Comparison of ENCODE assay signal across 19 cellular contexts in genomic region chr2:141455211-141455826, GRCh38.
DNase-seq lines count a peak whose midpoint lies in the region; ATAC-seq and TF ChIP-seq lines count a peak whose summit lies in the region.
"Had no signal": no experiment of that assay in that cellular context is flagged by ENCODE, and none has a peak within 500 bp of the region (broad histone marks: within the 10 kb centered on the region; RNA-seq: fewer than 3 reads in every experiment).

No MANE protein-coding gene starts in this region.

- no peak overlapping the region for H3K9ac ChIP-seq in mesendoderm (ENCODE audit: low read length)

- ATAC-seq in SK-N-SH treated with all-trans-retinoic acid at 6 μM for 48 hours (peak; percentile 95), GM19395 (IDR thresholded peaks at IDR 0.05; ENCODE audit: unreplicated experiment) (no peak), HG03139 (IDR thresholded peaks at IDR 0.05; ENCODE audit: unreplicated experiment) (no peak)

- H3K27me3 ChIP-seq in mesendoderm (ENCODE audit: insufficient read depth, low read length, poor library complexity), result no peaks in the 10 kb centered on the region

- no CpG with 5 or more reads among the region's 7 CpGs for WGBS in mesendoderm (ENCODE audit: extremely low coverage, insufficient coverage, low lambda C conversion rate)

- H3K27ac ChIP-seq in mesendoderm (ENCODE audit: low read depth, low read length), result no peak overlapping the region
- H3K27ac ChIP-seq: C4-2B had no signal

- no peaks in the 10 kb centered on the region for H3K4me1 ChIP-seq in mesendoderm (ENCODE audit: control insufficient read depth, low read depth, low read length)

- no peak overlapping the region for H2BK120ac ChIP-seq in mesendoderm (ENCODE audit: low read depth, low read length)

- no peak overlapping the region for H2AK5ac ChIP-seq in mesendoderm (ENCODE audit: low read length)

- no peak overlapping the region for H3K4me2 ChIP-seq in mesendoderm (ENCODE audit: low read length)

- DNase-seq in NCI-H526 (lab: John Stamatoyannopoulos, UW) (peak; percentile 4 to 70), mesendoderm (peak; percentile 21), activated gamma-delta T cell treated with Interleukin-2 at 50 U/mL for 16 hours (no peak), G401 (ENCODE audit: low spot score) (no peak)
- DNase-seq: ACHN, DMS79 treated with DMSO at 0.1 percent for 48 hours, Karpas-422, MM.1S, NCI-H1092, NCI-H2081 treated with DMSO at 0.1 percent for 48 hours, NCI-H510A, NCI-H82, OCI-M1, SHP77 had no signal

- H3K79me1 ChIP-seq in mesendoderm (ENCODE audit: low read length), result no peaks in the 10 kb centered on the region

- no peak overlapping the region for H3K4ac ChIP-seq in mesendoderm (ENCODE audit: low read depth, low read length)

- no peak overlapping the region for H4K8ac ChIP-seq in mesendoderm (ENCODE audit: low read depth, low read length)

- no peak overlapping the region for H4K5ac ChIP-seq in mesendoderm (ENCODE audit: low read length)

- H3K23ac ChIP-seq in mesendoderm (ENCODE audit: low read length), result no peak overlapping the region

- no peak overlapping the region for H3K18ac ChIP-seq in mesendoderm (ENCODE audit: low read length)

- H3K4me3 ChIP-seq in mesendoderm (ENCODE audit: low read length), result no peak overlapping the region
- H3K4me3 ChIP-seq: HAP-1 had no signal

- in situ Hi-C loops in G401 (cut with HindIII; ENCODE audit: low sequenced_read_pairs), result no loop called here

- H3K36me3 ChIP-seq in mesendoderm (ENCODE audit: control insufficient read depth, insufficient read depth, low read length), result no peaks in the 10 kb centered on the region
- H3K36me3 ChIP-seq: HAP-1 had no signal

- H2BK5ac ChIP-seq in mesendoderm (ENCODE audit: low read length), result no peak overlapping the region

- H2BK15ac ChIP-seq in mesendoderm (replicated peaks; ENCODE audit: low read depth), result no peak overlapping the region

- H3K79me2 ChIP-seq in mesendoderm (ENCODE audit: control insufficient read depth, insufficient read depth, low read length), result no peaks in the 10 kb centered on the region

- H3K56ac ChIP-seq in mesendoderm (ENCODE audit: low read length), result no peak overlapping the region

TF ChIP-seq in SK-N-SH treated with all-trans-retinoic acid at 6 μM for 48 hours, 23 proteins besides CTCF, POLR2A, EP300 and RAD21 (continues in another document):
- TF ChIP-seq TSHZ2 (CRISPR knock-in tag; IDR thresholded peaks at IDR 0.05) (0 out of 2 replicates have a peak, but pooled peaks have one; percentile 24), TOX (CRISPR knock-in tag; IDR thresholded peaks at IDR 0.05; ENCODE audit: borderline replicate concordance) (peak; percentile 62; the same call in 1 of the 2 replicates), TCF4 (CRISPR knock-in tag; IDR thresholded peaks at IDR 0.05; ENCODE audit: borderline replicate concordance) (no peak; the same call in 1 of the 2 replicates), ZC3H10 (CRISPR knock-in tag; IDR thresholded peaks at IDR 0.05) (no peak), ZFP3 (CRISPR knock-in tag; IDR thresholded peaks at IDR 0.05) (no peak), SNAI2 (CRISPR knock-in tag; IDR thresholded peaks at IDR 0.05) (peak; percentile 51; the same call in 1 of the 2 replicates), ESRRG (CRISPR knock-in tag; IDR thresholded peaks at IDR 0.05) (no peak), PATZ1 (CRISPR knock-in tag; IDR thresholded peaks at IDR 0.05; ENCODE audit: borderline replicate concordance) (no peak), POU6F1 (CRISPR knock-in tag; IDR thresholded peaks at IDR 0.05; ENCODE audit: borderline replicate concordance, low read depth) (no peak), ZNF8 (CRISPR knock-in tag; IDR thresholded peaks at IDR 0.05) (no peak), GLIS3 (CRISPR knock-in tag; IDR thresholded peaks at IDR 0.05) (no peak), ZNF70 (CRISPR knock-in tag; IDR thresholded peaks at IDR 0.05) (no peak), PPARA (CRISPR knock-in tag; IDR thresholded peaks at IDR 0.05; ENCODE audit: borderline replicate concordance) (no peak), BACH2 (CRISPR knock-in tag; IDR thresholded peaks at IDR 0.05; ENCODE audit: borderline replicate concordance) (no peak), RARB (CRISPR knock-in tag; IDR thresholded peaks at IDR 0.05) (no peak), ZFP30 (CRISPR knock-in tag; IDR thresholded peaks at IDR 0.05) (no peak), ZNF565 (CRISPR knock-in tag; conservative IDR thresholded peaks at IDR 0.05; ENCODE audit: low read depth) (no peak), ARNTL (CRISPR knock-in tag; IDR thresholded peaks at IDR 0.05; ENCODE audit: borderline replicate concordance, low read depth) (no peak)
- TF ChIP-seq, protein P1, sequence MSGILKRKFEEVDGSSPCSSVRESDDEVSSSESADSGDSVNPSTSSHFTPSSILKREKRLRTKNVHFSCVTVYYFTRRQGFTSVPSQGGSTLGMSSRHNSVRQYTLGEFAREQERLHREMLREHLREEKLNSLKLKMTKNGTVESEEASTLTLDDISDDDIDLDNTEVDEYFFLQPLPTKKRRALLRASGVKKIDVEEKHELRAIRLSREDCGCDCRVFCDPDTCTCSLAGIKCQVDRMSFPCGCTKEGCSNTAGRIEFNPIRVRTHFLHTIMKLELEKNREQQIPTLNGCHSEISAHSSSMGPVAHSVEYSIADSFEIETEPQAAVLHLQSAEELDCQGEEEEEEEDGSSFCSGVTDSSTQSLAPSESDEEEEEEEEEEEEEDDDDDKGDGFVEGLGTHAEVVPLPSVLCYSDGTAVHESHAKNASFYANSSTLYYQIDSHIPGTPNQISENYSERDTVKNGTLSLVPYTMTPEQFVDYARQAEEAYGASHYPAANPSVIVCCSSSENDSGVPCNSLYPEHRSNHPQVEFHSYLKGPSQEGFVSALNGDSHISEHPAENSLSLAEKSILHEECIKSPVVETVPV (CRISPR knock-in tag; IDR thresholded peaks at IDR 0.05), result no peak
- TF ChIP-seq, protein P2, sequence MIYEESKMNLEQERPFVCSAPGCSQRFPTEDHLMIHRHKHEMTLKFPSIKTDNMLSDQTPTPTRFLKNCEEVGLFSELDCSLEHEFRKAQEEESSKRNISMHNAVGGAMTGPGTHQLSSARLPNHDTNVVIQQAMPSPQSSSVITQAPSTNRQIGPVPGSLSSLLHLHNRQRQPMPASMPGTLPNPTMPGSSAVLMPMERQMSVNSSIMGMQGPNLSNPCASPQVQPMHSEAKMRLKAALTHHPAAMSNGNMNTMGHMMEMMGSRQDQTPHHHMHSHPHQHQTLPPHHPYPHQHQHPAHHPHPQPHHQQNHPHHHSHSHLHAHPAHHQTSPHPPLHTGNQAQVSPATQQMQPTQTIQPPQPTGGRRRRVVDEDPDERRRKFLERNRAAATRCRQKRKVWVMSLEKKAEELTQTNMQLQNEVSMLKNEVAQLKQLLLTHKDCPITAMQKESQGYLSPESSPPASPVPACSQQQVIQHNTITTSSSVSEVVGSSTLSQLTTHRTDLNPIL (CRISPR knock-in tag; IDR thresholded peaks at IDR 0.05; ENCODE audit: low read depth), result no peak

Comparison
In these comparisons a context has a peak if more than half of its experiments do, and no peak if none do; other contexts are left out.
1. DNase-seq: peak in NCI-H526 (2 of 2) and mesendoderm (single experiment); none in activated gamma-delta T cell treated with Interleukin-2 at 50 U/mL for 16 hours (single experiment) and G401 (single experiment).